In the genomic region with DNA sequence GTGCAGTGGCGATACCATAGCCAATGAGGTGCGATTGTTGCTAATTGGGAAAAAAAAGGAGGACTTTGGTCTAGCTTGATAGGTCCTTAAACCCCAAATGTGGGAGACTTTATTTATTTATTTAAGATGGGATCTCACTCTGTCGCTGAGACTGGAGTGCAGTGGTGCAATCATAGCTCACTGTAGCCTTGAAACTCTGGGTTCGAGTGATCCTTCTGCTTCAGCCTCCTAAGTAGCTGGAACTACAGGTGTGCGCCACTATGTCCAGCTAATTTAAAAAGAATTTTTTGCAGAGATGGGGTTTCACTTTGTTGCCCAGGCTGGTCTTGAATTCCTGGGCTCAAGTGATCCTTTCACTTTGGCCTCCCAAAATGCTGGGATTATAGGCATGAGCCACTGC, we compare ENCODE assay signal across 17 cellular contexts.
"Had no signal": no experiment of that assay in that cellular context is flagged by ENCODE, and none has a peak within 500 bp of the region (broad histone marks: within the 10 kb centered on the region; RNA-seq: fewer than 3 reads in every experiment).

No MANE protein-coding gene starts in this region.

- H3K27ac ChIP-seq: heart right ventricle, neutrophil, thoracic aorta, transverse colon had no signal

- H3K36me3 ChIP-seq: heart right ventricle, neutrophil, thoracic aorta, transverse colon had no signal

- ATAC-seq: esophagus mucosa; heart right ventricle; mucosa of descending colon; naive thymus-derived CD8-positive, alpha-beta T cell; stimulated activated naive CD8-positive, alpha-beta T cell treated with anti-CD3 and anti-CD28 coated beads, Interleukin-15, amount 100 ng/mL, for 72 hours had no signal

- DNase-seq: cortex of kidney; effector memory CD4-positive, alpha-beta T cell; heart right ventricle; hypothalamus; kidney glomerular epithelial cell; mucosa of descending colon; naive thymus-derived CD8-positive, alpha-beta T cell; psoas muscle; retina; stimulated activated CD4-positive, alpha-beta T cell treated with anti-CD3 and anti-CD28 coated beads, Interleukin-2, amount 100 ng/mL, for 24 hours; stimulated activated CD4-positive, alpha-beta T cell treated with anti-CD3 and anti-CD28 coated beads, Interleukin-4, amount 100 ng/mL, for 4 hours; stimulated activated naive B cell treated with anti-CD40 and anti-IgM and Interleukin-4, amounts not matched to agents 10 μg/mL and 1 μg/mL and 100 μg/mL, for 72 hours; stimulated activated naive CD8-positive, alpha-beta T cell treated with anti-CD3 and anti-CD28 coated beads, Interleukin-15, amount 100 ng/mL, for 72 hours; transverse colon had no signal

- H3K4me1 ChIP-seq: transverse colon had no signal

- H3K4me3 ChIP-seq: heart right ventricle, mucosa of descending colon, psoas muscle, thoracic aorta, transverse colon had no signal

- H3K27me3 ChIP-seq: heart right ventricle, neutrophil, transverse colon had no signal

- H3K9me3 ChIP-seq: mucosa of descending colon, neutrophil, thoracic aorta, transverse colon had no signal
